In the genomic region with DNA sequence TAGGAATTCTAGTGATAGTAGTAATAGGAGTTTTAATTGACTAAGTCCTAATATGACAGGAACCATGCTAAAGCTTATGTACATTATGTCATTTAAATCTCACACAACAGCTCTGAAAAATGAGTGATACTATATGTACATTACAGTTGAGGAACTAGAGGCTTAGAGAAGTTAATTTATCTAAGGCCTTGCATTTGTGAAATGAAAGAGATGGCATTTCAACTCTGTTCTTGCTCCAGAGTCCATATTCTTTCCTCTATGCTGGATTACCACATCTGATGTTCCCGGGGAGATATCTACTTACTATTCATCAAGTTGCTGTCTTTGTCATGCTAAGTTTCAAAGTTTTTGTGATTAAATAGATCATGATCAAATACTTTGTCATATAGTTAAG, we compare ENCODE assay signal across 1 cellular context.
TF ChIP-seq lines count a peak whose summit lies in the region.

No MANE protein-coding gene starts in this region.

TF ChIP-seq in GM23338, 12 proteins besides CTCF, POLR2A, EP300 and RAD21:
- TF ChIP-seq, protein P1, sequence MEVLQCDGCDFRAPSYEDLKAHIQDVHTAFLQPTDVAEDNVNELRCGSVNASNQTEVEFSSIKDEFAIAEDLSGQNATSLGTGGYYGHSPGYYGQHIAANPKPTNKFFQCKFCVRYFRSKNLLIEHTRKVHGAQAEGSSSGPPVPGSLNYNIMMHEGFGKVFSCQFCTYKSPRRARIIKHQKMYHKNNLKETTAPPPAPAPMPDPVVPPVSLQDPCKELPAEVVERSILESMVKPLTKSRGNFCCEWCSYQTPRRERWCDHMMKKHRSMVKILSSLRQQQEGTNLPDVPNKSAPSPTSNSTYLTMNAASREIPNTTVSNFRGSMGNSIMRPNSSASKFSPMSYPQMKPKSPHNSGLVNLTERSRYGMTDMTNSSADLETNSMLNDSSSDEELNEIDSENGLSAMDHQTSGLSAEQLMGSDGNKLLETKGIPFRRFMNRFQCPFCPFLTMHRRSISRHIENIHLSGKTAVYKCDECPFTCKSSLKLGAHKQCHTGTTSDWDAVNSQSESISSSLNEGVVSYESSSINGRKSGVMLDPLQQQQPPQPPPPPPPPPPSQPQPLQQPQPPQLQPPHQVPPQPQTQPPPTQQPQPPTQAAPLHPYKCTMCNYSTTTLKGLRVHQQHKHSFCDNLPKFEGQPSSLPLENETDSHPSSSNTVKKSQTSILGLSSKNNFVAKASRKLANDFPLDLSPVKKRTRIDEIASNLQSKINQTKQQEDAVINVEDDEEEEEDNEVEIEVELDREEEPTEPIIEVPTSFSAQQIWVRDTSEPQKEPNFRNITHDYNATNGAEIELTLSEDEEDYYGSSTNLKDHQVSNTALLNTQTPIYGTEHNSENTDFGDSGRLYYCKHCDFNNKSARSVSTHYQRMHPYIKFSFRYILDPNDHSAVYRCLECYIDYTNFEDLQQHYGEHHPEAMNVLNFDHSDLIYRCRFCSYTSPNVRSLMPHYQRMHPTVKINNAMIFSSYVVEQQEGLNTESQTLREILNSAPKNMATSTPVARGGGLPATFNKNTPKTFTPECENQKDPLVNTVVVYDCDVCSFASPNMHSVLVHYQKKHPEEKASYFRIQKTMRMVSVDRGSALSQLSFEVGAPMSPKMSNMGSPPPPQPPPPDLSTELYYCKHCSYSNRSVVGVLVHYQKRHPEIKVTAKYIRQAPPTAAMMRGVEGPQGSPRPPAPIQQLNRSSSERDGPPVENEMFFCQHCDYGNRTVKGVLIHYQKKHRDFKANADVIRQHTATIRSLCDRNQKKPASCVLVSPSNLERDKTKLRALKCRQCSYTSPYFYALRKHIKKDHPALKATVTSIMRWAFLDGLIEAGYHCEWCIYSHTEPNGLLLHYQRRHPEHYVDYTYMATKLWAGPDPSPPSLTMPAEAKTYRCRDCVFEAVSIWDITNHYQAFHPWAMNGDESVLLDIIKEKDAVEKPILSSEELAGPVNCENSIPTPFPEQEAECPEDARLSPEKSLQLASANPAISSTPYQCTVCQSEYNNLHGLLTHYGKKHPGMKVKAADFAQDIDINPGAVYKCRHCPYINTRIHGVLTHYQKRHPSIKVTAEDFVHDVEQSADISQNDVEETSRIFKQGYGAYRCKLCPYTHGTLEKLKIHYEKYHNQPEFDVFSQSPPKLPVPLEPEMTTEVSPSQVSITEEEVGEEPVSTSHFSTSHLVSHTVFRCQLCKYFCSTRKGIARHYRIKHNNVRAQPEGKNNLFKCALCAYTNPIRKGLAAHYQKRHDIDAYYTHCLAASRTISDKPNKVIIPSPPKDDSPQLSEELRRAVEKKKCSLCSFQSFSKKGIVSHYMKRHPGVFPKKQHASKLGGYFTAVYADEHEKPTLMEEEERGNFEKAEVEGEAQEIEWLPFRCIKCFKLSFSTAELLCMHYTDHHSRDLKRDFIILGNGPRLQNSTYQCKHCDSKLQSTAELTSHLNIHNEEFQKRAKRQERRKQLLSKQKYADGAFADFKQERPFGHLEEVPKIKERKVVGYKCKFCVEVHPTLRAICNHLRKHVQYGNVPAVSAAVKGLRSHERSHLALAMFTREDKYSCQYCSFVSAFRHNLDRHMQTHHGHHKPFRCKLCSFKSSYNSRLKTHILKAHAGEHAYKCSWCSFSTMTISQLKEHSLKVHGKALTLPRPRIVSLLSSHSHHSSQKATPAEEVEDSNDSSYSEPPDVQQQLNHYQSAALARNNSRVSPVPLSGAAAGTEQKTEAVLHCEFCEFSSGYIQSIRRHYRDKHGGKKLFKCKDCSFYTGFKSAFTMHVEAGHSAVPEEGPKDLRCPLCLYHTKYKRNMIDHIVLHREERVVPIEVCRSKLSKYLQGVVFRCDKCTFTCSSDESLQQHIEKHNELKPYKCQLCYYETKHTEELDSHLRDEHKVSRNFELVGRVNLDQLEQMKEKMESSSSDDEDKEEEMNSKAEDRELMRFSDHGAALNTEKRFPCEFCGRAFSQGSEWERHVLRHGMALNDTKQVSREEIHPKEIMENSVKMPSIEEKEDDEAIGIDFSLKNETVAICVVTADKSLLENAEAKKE (CRISPR knock-in tag; IDR thresholded peaks at IDR 0.05): no peak
- no peak for TF ChIP-seq CREB1 (CRISPR knock-in tag; IDR thresholded peaks at IDR 0.05; ENCODE audit: low read depth)
- TF ChIP-seq, protein P2, sequence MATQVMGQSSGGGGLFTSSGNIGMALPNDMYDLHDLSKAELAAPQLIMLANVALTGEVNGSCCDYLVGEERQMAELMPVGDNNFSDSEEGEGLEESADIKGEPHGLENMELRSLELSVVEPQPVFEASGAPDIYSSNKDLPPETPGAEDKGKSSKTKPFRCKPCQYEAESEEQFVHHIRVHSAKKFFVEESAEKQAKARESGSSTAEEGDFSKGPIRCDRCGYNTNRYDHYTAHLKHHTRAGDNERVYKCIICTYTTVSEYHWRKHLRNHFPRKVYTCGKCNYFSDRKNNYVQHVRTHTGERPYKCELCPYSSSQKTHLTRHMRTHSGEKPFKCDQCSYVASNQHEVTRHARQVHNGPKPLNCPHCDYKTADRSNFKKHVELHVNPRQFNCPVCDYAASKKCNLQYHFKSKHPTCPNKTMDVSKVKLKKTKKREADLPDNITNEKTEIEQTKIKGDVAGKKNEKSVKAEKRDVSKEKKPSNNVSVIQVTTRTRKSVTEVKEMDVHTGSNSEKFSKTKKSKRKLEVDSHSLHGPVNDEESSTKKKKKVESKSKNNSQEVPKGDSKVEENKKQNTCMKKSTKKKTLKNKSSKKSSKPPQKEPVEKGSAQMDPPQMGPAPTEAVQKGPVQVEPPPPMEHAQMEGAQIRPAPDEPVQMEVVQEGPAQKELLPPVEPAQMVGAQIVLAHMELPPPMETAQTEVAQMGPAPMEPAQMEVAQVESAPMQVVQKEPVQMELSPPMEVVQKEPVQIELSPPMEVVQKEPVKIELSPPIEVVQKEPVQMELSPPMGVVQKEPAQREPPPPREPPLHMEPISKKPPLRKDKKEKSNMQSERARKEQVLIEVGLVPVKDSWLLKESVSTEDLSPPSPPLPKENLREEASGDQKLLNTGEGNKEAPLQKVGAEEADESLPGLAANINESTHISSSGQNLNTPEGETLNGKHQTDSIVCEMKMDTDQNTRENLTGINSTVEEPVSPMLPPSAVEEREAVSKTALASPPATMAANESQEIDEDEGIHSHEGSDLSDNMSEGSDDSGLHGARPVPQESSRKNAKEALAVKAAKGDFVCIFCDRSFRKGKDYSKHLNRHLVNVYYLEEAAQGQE (IDR thresholded peaks at IDR 0.05; ENCODE audit: unreplicated experiment): no peak
- no peak for TF ChIP-seq EZH2phosphoT487 (IDR thresholded peaks at IDR 0.05; ENCODE audit: unreplicated experiment)
- no peak for TF ChIP-seq STAT1 (IDR thresholded peaks at IDR 0.05; ENCODE audit: unreplicated experiment)
- no peak for TF ChIP-seq EZH2 (IDR thresholded peaks at IDR 0.05; ENCODE audit: low read depth, unreplicated experiment)
- TF ChIP-seq NANOG (IDR thresholded peaks at IDR 0.05; ENCODE audit: borderline replicate concordance): no peak
- TF ChIP-seq, protein P3, sequence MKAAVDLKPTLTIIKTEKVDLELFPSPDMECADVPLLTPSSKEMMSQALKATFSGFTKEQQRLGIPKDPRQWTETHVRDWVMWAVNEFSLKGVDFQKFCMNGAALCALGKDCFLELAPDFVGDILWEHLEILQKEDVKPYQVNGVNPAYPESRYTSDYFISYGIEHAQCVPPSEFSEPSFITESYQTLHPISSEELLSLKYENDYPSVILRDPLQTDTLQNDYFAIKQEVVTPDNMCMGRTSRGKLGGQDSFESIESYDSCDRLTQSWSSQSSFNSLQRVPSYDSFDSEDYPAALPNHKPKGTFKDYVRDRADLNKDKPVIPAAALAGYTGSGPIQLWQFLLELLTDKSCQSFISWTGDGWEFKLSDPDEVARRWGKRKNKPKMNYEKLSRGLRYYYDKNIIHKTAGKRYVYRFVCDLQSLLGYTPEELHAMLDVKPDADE (IDR thresholded peaks at IDR 0.05): no peak
- TF ChIP-seq ZNF114 (CRISPR knock-in tag; IDR thresholded peaks at IDR 0.05): no peak
- TF ChIP-seq POLR2AphosphoS5 (IDR thresholded peaks at IDR 0.05; ENCODE audit: low read depth): no peak
- no peak for TF ChIP-seq JUNB (IDR thresholded peaks at IDR 0.05; ENCODE audit: unreplicated experiment)
- TF ChIP-seq ZNF331 (CRISPR knock-in tag; IDR thresholded peaks at IDR 0.05; ENCODE audit: low read depth): no peak
TF ChIP-seq in GM23338: peak in this region for 0.
